8 cellular contexts compared by ENCODE assay signal in genomic region chr9:129549684-129550083, GRCh38.
DNase-seq lines count a peak whose midpoint lies in the region; ATAC-seq and TF ChIP-seq lines count a peak whose summit lies in the region.

No MANE protein-coding gene starts in this region.

- H3K27me3 ChIP-seq in AG04450 (ENCODE audit: control insufficient read depth, insufficient read depth, low read length) = no peaks in the 10 kb centered on the region

- TF ChIP-seq CTCF in AG04450 (IDR thresholded peaks at IDR 0.05; ENCODE audit: low read depth, low read length) (no peak), natural killer cell (IDR thresholded peaks at IDR 0.05) (no peak)

- intact Hi-C loops in natural killer cell (cut with micrococcal nuclease) = loop anchor here (10.0 kb wide), 1 partner anchor 55 kb away; no protein-coding TSS in a partner anchor

- no peak overlapping the region for H3K27ac Mint-ChIP-seq in natural killer cell

- peak overlapping the region; percentile 80 for H3K4me3 Mint-ChIP-seq in natural killer cell

- H3K9me3 ChIP-seq in AG04450 (ENCODE audit: control insufficient read depth, insufficient read depth, low read length) = no peaks in the 10 kb centered on the region; the same call in 1 of the 2 replicates

- peaks cover 44 to 46% of the 10 kb centered on the region in 2 donors for H3K27me3 Mint-ChIP-seq in natural killer cell (ENCODE audit: low read depth in 2 of 2)

- ATAC-seq in natural killer cell = peak in 2 of 3 donors; percentile 24 to 34
- no peak for ATAC-seq in HG03439 (IDR thresholded peaks at IDR 0.05; ENCODE audit: unreplicated experiment)
- ATAC-seq in GM21390 (IDR thresholded peaks at IDR 0.05; ENCODE audit: unreplicated experiment) = no peak
- no peak for ATAC-seq in HG02870 (IDR thresholded peaks at IDR 0.05; ENCODE audit: unreplicated experiment)
- no peak for ATAC-seq in GM19328 (IDR thresholded peaks at IDR 0.05; ENCODE audit: unreplicated experiment)

- CTCF ChIA-PET in AG04450 (lab: Charles Lee) = interaction anchor here (1.7 kb wide), 1 partner anchor 54 kb away, joined by 3 read pairs; no protein-coding TSS in a partner anchor

- POLR2A ChIA-PET in AG04450 (lab: Yijun Ruan, JAX) = interaction anchor here (1.0 to 1.4 kb wide), 4 partner anchors 10 to 215 kb away, joined by 3 to 7 read pairs (median 5); no protein-coding TSS in a partner anchor

- peaks cover 4 to 11% of the 10 kb centered on the region in 2 donors for H3K4me1 Mint-ChIP-seq in natural killer cell

- peak overlapping the region; percentile 55; the same call in 1 of the 2 replicates for H3K4me3 ChIP-seq in AG04450 (ENCODE audit: low read depth, low read length)

- no peaks in the 10 kb centered on the region for H3K9me3 Mint-ChIP-seq in natural killer cell

- DNase-seq in AG04450 (ENCODE audit: low read depth, low spot score) = no peak
- peak; percentile 73 for DNase-seq in SW480 (ENCODE audit: low spot score)
- peak; percentile 60 for DNase-seq in fibroblast of peridontal ligament (ENCODE audit: extremely low read depth)
- no peak for DNase-seq in natural killer cell

- H3K36me3 Mint-ChIP-seq in natural killer cell = no peaks in the 10 kb centered on the region

- H3K27ac ChIP-seq in AG04450 (ENCODE audit: low read depth, low read length) = no peak overlapping the region

Comparison
In these comparisons a context has a peak if more than half of its experiments do, and no peak if none do; other contexts are left out.
1. DNase-seq: peak in SW480 (single experiment) and fibroblast of peridontal ligament (single experiment); none in AG04450 (single experiment) and natural killer cell (single experiment).
2. ATAC-seq: peak in natural killer cell (2 of 3); none in HG03439 (single experiment), GM21390 (single experiment), HG02870 (single experiment) and GM19328 (single experiment).